Comparison of ENCODE assay signal across 7 cellular contexts in the genomic region with DNA sequence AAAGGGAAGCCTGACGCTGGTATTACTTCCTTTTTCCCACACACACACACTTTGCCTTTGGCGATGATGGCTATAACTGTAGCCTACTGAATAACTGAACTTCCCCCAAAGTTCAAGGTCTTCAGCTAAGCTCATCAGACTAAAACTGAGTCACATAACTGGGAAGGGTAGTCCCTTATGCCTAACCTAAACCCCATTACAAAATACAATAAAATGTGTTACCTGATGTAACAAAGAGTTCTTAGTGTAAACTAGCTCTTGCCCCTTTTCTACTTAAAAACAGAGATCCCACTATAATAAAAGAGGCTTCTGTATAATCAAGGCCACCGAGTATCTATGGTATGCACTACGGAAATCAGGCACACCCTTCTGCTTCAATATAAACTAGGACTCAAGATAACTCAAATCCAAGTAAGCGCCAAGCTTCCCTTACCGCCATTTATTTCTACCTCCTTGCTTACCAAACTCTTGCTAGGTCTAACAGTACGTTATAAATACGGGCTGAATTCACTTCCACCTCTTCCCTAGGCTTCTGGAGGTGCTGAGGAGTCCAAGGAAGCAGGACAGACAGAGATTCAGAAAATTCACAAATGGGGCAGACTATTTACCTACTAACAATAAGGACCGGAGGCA. TPM values are rescaled to one million over a fixed set of nuclear protein-coding genes. Genes with fewer than 3 reads are reported as not detected.
A peak's percentile ranks its signal among the peaks of the same experiment; 100 is the strongest.
DNase-seq lines count a peak whose midpoint lies in the region; ATAC-seq, FAIRE-seq and TF ChIP-seq lines count a peak whose summit lies in the region.

No MANE protein-coding gene starts in this region.

- peaks cover 42% of the 10 kb centered on the region for H3K4me1 ChIP-seq in OCI-LY1 (ENCODE audit: insufficient read depth, low read length, severe bottlenecking)
- peaks cover 9% of the 10 kb centered on the region for H3K4me1 ChIP-seq in mesodermal cell (ENCODE audit: control insufficient read depth, insufficient read depth, low read length, poor library complexity, severe bottlenecking)
- H3K4me1 ChIP-seq in vagina, result peaks cover 37% of the 10 kb centered on the region

- WGBS in mesodermal cell (ENCODE audit: insufficient coverage in 2 of 2), 2 experiments, result 14 to 15% methylated on average over 2 to 5 of the region's 9 CpGs

- H3K9me2 ChIP-seq in OCI-LY1 (ENCODE audit: low read depth, low read length), result no peaks in the 10 kb centered on the region

- intact Hi-C loops in vagina (cut with DNase I), result no loop called here

- ATAC-seq in GM18861 (IDR thresholded peaks at IDR 0.05; ENCODE audit: unreplicated experiment), result no peak

- H3K9ac ChIP-seq in OCI-LY1 (ENCODE audit: low read length), result peak overlapping the region; percentile 91

- H3K36me3 ChIP-seq in OCI-LY1 (ENCODE audit: insufficient read depth, low read length), result peaks cover 29% of the 10 kb centered on the region
- H3K36me3 ChIP-seq in mesodermal cell (ENCODE audit: control insufficient read depth, insufficient read depth, low read length), result peaks cover 23% of the 10 kb centered on the region
- no peaks in the 10 kb centered on the region for H3K36me3 ChIP-seq in vagina

- H3K27me3 ChIP-seq in OCI-LY1 (ENCODE audit: insufficient read depth, low read length), result no peaks in the 10 kb centered on the region
- no peaks in the 10 kb centered on the region for H3K27me3 ChIP-seq in vagina

- TF ChIP-seq POLR2A in vagina (IDR thresholded peaks at IDR 0.05), result no peak

- H2AFZ ChIP-seq in OCI-LY1 (ENCODE audit: low read length), result no peak overlapping the region

- DNase-seq in GM19239 (ENCODE audit: insufficient read length, low spot score) (no peak), caudate nucleus (lab: John Stamatoyannopoulos, UW) (peak in 3 of 61 donors; percentile 7 to 27 (median 25)), vagina (ENCODE audit: extremely low spot score in 2 of 2) (no peak), NCI-H1092 (lab: John Stamatoyannopoulos, UW) (no peak)

- H3F3A ChIP-seq in OCI-LY1 (ENCODE audit: insufficient read depth, low read length), result no peaks in the 10 kb centered on the region

- H3K27ac ChIP-seq in OCI-LY1 (ENCODE audit: low read depth, low read length, poor library complexity, severe bottlenecking), result peak overlapping the region; percentile 88
- H3K27ac ChIP-seq in caudate nucleus (ENCODE audit: low read depth, low read length), result peak overlapping the region; percentile 85
- H3K27ac ChIP-seq in mesodermal cell (ENCODE audit: low read depth, low read length, severe bottlenecking), result peak overlapping the region; percentile 74
- peak overlapping the region; percentile 99 for H3K27ac ChIP-seq in vagina

- no peaks in the 10 kb centered on the region for H3K9me3 ChIP-seq in OCI-LY1 (ENCODE audit: low read length)
- H3K9me3 ChIP-seq in mesodermal cell (ENCODE audit: control insufficient read depth, low read length), result no peaks in the 10 kb centered on the region
- no peaks in the 10 kb centered on the region for H3K9me3 ChIP-seq in vagina

- peaks cover 63% of the 10 kb centered on the region for H3K79me2 ChIP-seq in OCI-LY1 (ENCODE audit: insufficient read depth, low read length)

- H4K20me1 ChIP-seq in OCI-LY1 (ENCODE audit: insufficient read depth, low read length), result no peaks in the 10 kb centered on the region

- H3K4me3 ChIP-seq in OCI-LY1 (ENCODE audit: low read depth, low read length, poor library complexity, severe bottlenecking) (peak overlapping the region; percentile 91), mesodermal cell (ENCODE audit: extremely low read depth, insufficient read depth, low read length, poor library complexity, severe bottlenecking) (peak overlapping the region; percentile 70), vagina (peak overlapping the region; percentile 88 to 96)

- peak overlapping the region; percentile 95 for H3K4me2 ChIP-seq in OCI-LY1 (ENCODE audit: low read length)

- TF ChIP-seq CTCF in OCI-LY1 (IDR thresholded peaks at IDR 0.05; ENCODE audit: low read length) (no peak), vagina (IDR thresholded peaks at IDR 0.05) (no peak)

- FAIRE-seq in GM19239 (lab: Jason Lieb, UNC), result peak; percentile 57

RNA-seq across cellular contexts. Expression of a gene that starts 2.4 kb away (rescaled TPM):
- polyA plus RNA-seq in mesodermal cell (2013, experiment 1 of 2), result 25.3 TPM
- 23.3 TPM for polyA plus RNA-seq in mesodermal cell (2013, experiment 2 of 2)
- total RNA-seq in vagina, result 34.4 TPM
